In genomic region chr13:48977973-48978372, GRCh38 we compare ENCODE assay signal across 2 cellular contexts.
TF ChIP-seq lines count a peak whose summit lies in the region.

No MANE protein-coding gene starts in this region.

TF ChIP-seq in GM23338, 12 proteins besides CTCF, POLR2A, EP300 and RAD21 (continued from another document):
- TF ChIP-seq ZNF462 (CRISPR knock-in tag; IDR thresholded peaks at IDR 0.05) (no peak), JUNB (IDR thresholded peaks at IDR 0.05; ENCODE audit: unreplicated experiment) (no peak)
TF ChIP-seq in GM23338: peak in this region for 0.

TF ChIP-seq in HepG2, 621 proteins besides CTCF, POLR2A, EP300 and RAD21 (continued from another document):
- TF ChIP-seq DBP (CRISPR knock-in tag; IDR thresholded peaks at IDR 0.05; ENCODE audit: not compliant biosample characterization), result no peak
- no peak for TF ChIP-seq ZNF382 (CRISPR knock-in tag; IDR thresholded peaks at IDR 0.05; ENCODE audit: borderline replicate concordance)
- TF ChIP-seq ZNF598 (CRISPR knock-in tag; IDR thresholded peaks at IDR 0.05; ENCODE audit: borderline replicate concordance), result no peak
- TF ChIP-seq FOXO4 (CRISPR knock-in tag; conservative IDR thresholded peaks at IDR 0.05), result no peak
- no peak for TF ChIP-seq ZNF274 (CRISPR knock-in tag; IDR thresholded peaks at IDR 0.05)
- no peak for TF ChIP-seq ZBTB7A (CRISPR knock-in tag; IDR thresholded peaks at IDR 0.05)
- TF ChIP-seq ZNF672 (CRISPR knock-in tag; IDR thresholded peaks at IDR 0.05), result no peak
- TF ChIP-seq TFDP1 (CRISPR knock-in tag; IDR thresholded peaks at IDR 0.05; ENCODE audit: borderline replicate concordance), result no peak
